ENCODE assay signal across 8 cellular contexts in genomic region chr14:90331497-90332270, GRCh38. TPM values are rescaled to one million over a fixed set of nuclear protein-coding genes. Genes with fewer than 3 reads are reported as not detected.
DNase-seq lines count a peak whose midpoint lies in the region; ATAC-seq and TF ChIP-seq lines count a peak whose summit lies in the region.

A gene with protein sequence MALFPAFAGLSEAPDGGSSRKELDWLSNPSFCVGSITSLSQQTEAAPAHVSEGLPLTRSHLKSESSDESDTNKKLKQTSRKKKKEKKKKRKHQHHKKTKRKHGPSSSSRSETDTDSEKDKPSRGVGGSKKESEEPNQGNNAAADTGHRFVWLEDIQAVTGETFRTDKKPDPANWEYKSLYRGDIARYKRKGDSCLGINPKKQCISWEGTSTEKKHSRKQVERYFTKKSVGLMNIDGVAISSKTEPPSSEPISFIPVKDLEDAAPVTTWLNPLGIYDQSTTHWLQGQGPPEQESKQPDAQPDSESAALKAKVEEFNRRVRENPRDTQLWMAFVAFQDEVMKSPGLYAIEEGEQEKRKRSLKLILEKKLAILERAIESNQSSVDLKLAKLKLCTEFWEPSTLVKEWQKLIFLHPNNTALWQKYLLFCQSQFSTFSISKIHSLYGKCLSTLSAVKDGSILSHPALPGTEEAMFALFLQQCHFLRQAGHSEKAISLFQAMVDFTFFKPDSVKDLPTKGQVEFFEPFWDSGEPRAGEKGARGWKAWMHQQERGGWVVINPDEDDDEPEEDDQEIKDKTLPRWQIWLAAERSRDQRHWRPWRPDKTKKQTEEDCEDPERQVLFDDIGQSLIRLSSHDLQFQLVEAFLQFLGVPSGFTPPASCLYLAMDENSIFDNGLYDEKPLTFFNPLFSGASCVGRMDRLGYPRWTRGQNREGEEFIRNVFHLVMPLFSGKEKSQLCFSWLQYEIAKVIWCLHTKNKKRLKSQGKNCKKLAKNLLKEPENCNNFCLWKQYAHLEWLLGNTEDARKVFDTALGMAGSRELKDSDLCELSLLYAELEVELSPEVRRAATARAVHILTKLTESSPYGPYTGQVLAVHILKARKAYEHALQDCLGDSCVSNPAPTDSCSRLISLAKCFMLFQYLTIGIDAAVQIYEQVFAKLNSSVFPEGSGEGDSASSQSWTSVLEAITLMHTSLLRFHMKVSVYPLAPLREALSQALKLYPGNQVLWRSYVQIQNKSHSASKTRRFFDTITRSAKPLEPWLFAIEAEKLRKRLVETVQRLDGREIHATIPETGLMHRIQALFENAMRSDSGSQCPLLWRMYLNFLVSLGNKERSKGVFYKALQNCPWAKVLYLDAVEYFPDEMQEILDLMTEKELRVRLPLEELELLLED (minus strand): TSS chr14:90331941. CDS start chr14:90331904, 37 bp downstream.

- H3K27ac ChIP-seq in 22Rv1 (peak within 1 kb of the TSS; percentile 82), hepatocyte (peak within 1 kb of the TSS; percentile 83)

- peak within 1 kb of the TSS; percentile 56 for H3K4me3 ChIP-seq in astrocyte of the cerebellum (ENCODE audit: low read depth, low read length)
- peak within 1 kb of the TSS; percentile 55 for H3K4me3 ChIP-seq in hepatocyte

- 7% methylated on average over 37 of the region's 46 CpGs for WGBS in hepatocyte (ENCODE audit: low lambda C conversion rate, missing lambda C conversion rate)

- peak within 1 kb of the TSS; percentile 89 for H3K4me2 ChIP-seq in hepatocyte

- H3K79me2 ChIP-seq in hepatocyte = peaks cover 45% of the 10 kb centered on the region

- TF ChIP-seq CTCF in 22Rv1 (IDR thresholded peaks at IDR 0.05) = no peak
- TF ChIP-seq CTCF in astrocyte of the cerebellum (IDR thresholded peaks at IDR 0.05; ENCODE audit: low read depth, low read length, missing control alignments) = no peak
- TF ChIP-seq CTCF in hepatocyte (IDR thresholded peaks at IDR 0.05; ENCODE audit: poor library complexity) = no peak

- in situ Hi-C loops in astrocyte of the cerebellum (cut with HindIII; ENCODE audit: low sequenced_read_pairs) = no loop called here

- H2AFZ ChIP-seq in hepatocyte = peak within 1 kb of the TSS; percentile 84

- peaks cover 20% of the 10 kb centered on the region for H3K4me1 ChIP-seq in hepatocyte (ENCODE audit: insufficient read depth)

- ATAC-seq in GM18519 (IDR thresholded peaks at IDR 0.05; ENCODE audit: low FRiP score, unreplicated experiment) (peak; percentile 85), HG03045 (IDR thresholded peaks at IDR 0.05; ENCODE audit: unreplicated experiment) (peak; percentile 96)

- H3K27me3 ChIP-seq in hepatocyte = no peaks in the 10 kb centered on the region

- no peaks in the 10 kb centered on the region for H3K9me3 ChIP-seq in hepatocyte (ENCODE audit: low read depth)

- no peaks in the 10 kb centered on the region for H3K36me3 ChIP-seq in hepatocyte (replicated peaks; ENCODE audit: insufficient read depth, low read depth)

- DNase-seq in NCI-H2081 treated with DMSO at 0.1 percent for 48 hours (lab: John Stamatoyannopoulos, UW) = peak; percentile 74
- DNase-seq in T1000 (lab: John Stamatoyannopoulos, UW) = peak; percentile 95
- peak; percentile 87 for DNase-seq in astrocyte of the cerebellum (ENCODE audit: low read depth)
- peak; percentile 100 for DNase-seq in hepatocyte (ENCODE audit: low spot score)
- DNase-seq in renal cortical epithelial cell (ENCODE audit: low read depth) = peak; percentile 87

- H4K20me1 ChIP-seq in hepatocyte (ENCODE audit: insufficient read depth, poor library complexity, severe bottlenecking) = no peaks in the 10 kb centered on the region

- no peaks in the 10 kb centered on the region for H3K9me2 ChIP-seq in hepatocyte (replicated peaks; ENCODE audit: insufficient read depth)

RNA-seq across cellular contexts. Expression of the gene that starts here (rescaled TPM):
- total RNA-seq in hepatocyte = 11.4 and 20.0 TPM in 2 replicates
- polyA plus RNA-seq in hepatocyte = 21.9 and 27.9 TPM in 2 replicates
- total RNA-seq in renal cortical epithelial cell = 11.8 and 16.8 TPM in 2 replicates

Comparison
In these comparisons a context has a peak if more than half of its experiments do, and no peak if none do; other contexts are left out.
1. Peak in every context shown above with its lines: DNase-seq, ATAC-seq, H3K4me3 ChIP-seq and H3K27ac ChIP-seq.